ENCODE assay signal across 9 cellular contexts in genomic region chr1:226355679-226356583, GRCh38. TPM values are rescaled to one million over a fixed set of nuclear protein-coding genes. Genes with fewer than 3 reads are reported as not detected.
DNase-seq lines count a peak whose midpoint lies in the region; ATAC-seq and TF ChIP-seq lines count a peak whose summit lies in the region.
"Had no signal": no experiment of that assay in that cellular context is flagged by ENCODE, and none has a peak within 500 bp of the region (broad histone marks: within the 10 kb centered on the region; RNA-seq: fewer than 3 reads in every experiment).

No MANE protein-coding gene starts in this region.

- H3K27ac ChIP-seq in testis (peak overlapping the region in 1 of 2 donors; percentile 72), hepatocyte (no peak overlapping the region)

- H3K36me3 ChIP-seq in testis (ENCODE audit: low read depth, missing control alignments) (no peaks in the 10 kb centered on the region), hepatocyte (replicated peaks; ENCODE audit: insufficient read depth, low read depth) (no peaks in the 10 kb centered on the region)

- H3K9me2 ChIP-seq in hepatocyte (replicated peaks; ENCODE audit: insufficient read depth), result no peaks in the 10 kb centered on the region

- H3K4me3 ChIP-seq in testis (no peak overlapping the region), hepatocyte (no peak overlapping the region)

- H3K4me3 Mint-ChIP-seq in activated naive CD8-positive, alpha-beta T cell, result no peak overlapping the region
- H3K4me3 Mint-ChIP-seq in activated naive CD8-positive, alpha-beta T cell treated with anti-CD3 and anti-CD28 coated beads, Interleukin-2, amount 50 U/mL, for 24 hours, result no peak overlapping the region
- H3K4me3 Mint-ChIP-seq in endothelial cell (ENCODE audit: unreplicated experiment), result no peak overlapping the region
- no peak overlapping the region for H3K4me3 Mint-ChIP-seq in progenitor cell of endocrine pancreas (ENCODE audit: low read depth)

- no peak for ATAC-seq in activated naive CD8-positive, alpha-beta T cell treated with anti-CD3 and anti-CD28 coated beads, Interleukin-2, amount 50 U/mL, for 24 hours

- no peak for TF ChIP-seq CTCF in endothelial cell (IDR thresholded peaks at IDR 0.05; ENCODE audit: unreplicated experiment)
- no peak for TF ChIP-seq CTCF in testis (IDR thresholded peaks at IDR 0.05)
- no peak for TF ChIP-seq CTCF in hepatocyte (IDR thresholded peaks at IDR 0.05; ENCODE audit: poor library complexity)
- no peak for TF ChIP-seq CTCF in progenitor cell of endocrine pancreas (IDR thresholded peaks at IDR 0.05; ENCODE audit: unreplicated experiment)

- H3K79me2 ChIP-seq in hepatocyte, result no peaks in the 10 kb centered on the region

- no peak for TF ChIP-seq POLR2A in testis (IDR thresholded peaks at IDR 0.05)

- no peaks in the 10 kb centered on the region for H3K36me3 Mint-ChIP-seq in activated naive CD8-positive, alpha-beta T cell
- H3K36me3 Mint-ChIP-seq in activated naive CD8-positive, alpha-beta T cell treated with anti-CD3 and anti-CD28 coated beads, Interleukin-2, amount 50 U/mL, for 24 hours (ENCODE audit: low read depth), result peaks cover 19% of the 10 kb centered on the region
- H3K36me3 Mint-ChIP-seq in endothelial cell (ENCODE audit: low read depth, unreplicated experiment), result peaks cover 12% of the 10 kb centered on the region
- peaks cover 12% of the 10 kb centered on the region for H3K36me3 Mint-ChIP-seq in progenitor cell of endocrine pancreas (ENCODE audit: insufficient read depth)

- H3K4me2 ChIP-seq in hepatocyte, result no peak overlapping the region

- H4K20me1 ChIP-seq in hepatocyte (ENCODE audit: insufficient read depth, poor library complexity, severe bottlenecking), result no peaks in the 10 kb centered on the region

- WGBS in testis, 2 donors, result 66 to 67% methylated on average over 6 of the region's 6 CpGs
- 92% methylated on average over 6 of the region's 6 CpGs for WGBS in hepatocyte (ENCODE audit: low lambda C conversion rate, missing lambda C conversion rate)

- intact Hi-C loops in testis (cut with DNase I; ENCODE audit: low total_unique reads), result no loop called here

- peak overlapping the region; percentile 42 for H3K27ac Mint-ChIP-seq in activated naive CD8-positive, alpha-beta T cell
- H3K27ac Mint-ChIP-seq in activated naive CD8-positive, alpha-beta T cell treated with anti-CD3 and anti-CD28 coated beads, Interleukin-2, amount 50 U/mL, for 24 hours, result no peak overlapping the region
- peak overlapping the region; percentile 85 for H3K27ac Mint-ChIP-seq in endothelial cell (ENCODE audit: unreplicated experiment)
- no peak overlapping the region for H3K27ac Mint-ChIP-seq in progenitor cell of endocrine pancreas

- H3K27me3 Mint-ChIP-seq in activated naive CD8-positive, alpha-beta T cell, result no peaks in the 10 kb centered on the region
- H3K27me3 Mint-ChIP-seq in activated naive CD8-positive, alpha-beta T cell treated with anti-CD3 and anti-CD28 coated beads, Interleukin-2, amount 50 U/mL, for 24 hours, result no peaks in the 10 kb centered on the region
- H3K27me3 Mint-ChIP-seq in endothelial cell (ENCODE audit: unreplicated experiment), result no peaks in the 10 kb centered on the region
- H3K27me3 Mint-ChIP-seq in progenitor cell of endocrine pancreas, result no peaks in the 10 kb centered on the region

- H2AFZ ChIP-seq in hepatocyte, result no peak overlapping the region

- H3K27me3 ChIP-seq in testis (no peaks in the 10 kb centered on the region), hepatocyte (no peaks in the 10 kb centered on the region)

- H3K4me1 ChIP-seq in testis (peaks cover 7% of the 10 kb centered on the region), hepatocyte (ENCODE audit: insufficient read depth) (peaks cover under 1% of the 10 kb centered on the region)

- no peaks in the 10 kb centered on the region for H3K4me1 Mint-ChIP-seq in activated naive CD8-positive, alpha-beta T cell (ENCODE audit: low read depth)
- no peaks in the 10 kb centered on the region for H3K4me1 Mint-ChIP-seq in activated naive CD8-positive, alpha-beta T cell treated with anti-CD3 and anti-CD28 coated beads, Interleukin-2, amount 50 U/mL, for 24 hours
- peaks cover 18% of the 10 kb centered on the region for H3K4me1 Mint-ChIP-seq in endothelial cell (ENCODE audit: unreplicated experiment)
- no peaks in the 10 kb centered on the region for H3K4me1 Mint-ChIP-seq in progenitor cell of endocrine pancreas (ENCODE audit: low read depth)

- no peak for DNase-seq in activated naive CD8-positive, alpha-beta T cell treated with anti-CD3 and anti-CD28 coated beads, Interleukin-2, amount 50 U/mL, for 24 hours
- DNase-seq in NAMALWA (ENCODE audit: low spot score), result peak; percentile 86
- no peak for DNase-seq in endothelial cell (ENCODE audit: low spot score)
- peak; percentile 32 for DNase-seq in testis
- DNase-seq in hepatocyte (ENCODE audit: low spot score), result no peak
- no peak for DNase-seq in LoVo (ENCODE audit: low spot score)
- DNase-seq in progenitor cell of endocrine pancreas (ENCODE audit: low spot score, unreplicated experiment), result no peak
- DNase-seq: AML-193 had no signal

- H3K9me3 ChIP-seq in testis (no peaks in the 10 kb centered on the region), hepatocyte (ENCODE audit: low read depth) (no peaks in the 10 kb centered on the region)

- no peaks in the 10 kb centered on the region for H3K9me3 Mint-ChIP-seq in activated naive CD8-positive, alpha-beta T cell (ENCODE audit: low read depth)
- H3K9me3 Mint-ChIP-seq in activated naive CD8-positive, alpha-beta T cell treated with anti-CD3 and anti-CD28 coated beads, Interleukin-2, amount 50 U/mL, for 24 hours, result no peaks in the 10 kb centered on the region
- no peaks in the 10 kb centered on the region for H3K9me3 Mint-ChIP-seq in endothelial cell (ENCODE audit: unreplicated experiment)
- no peaks in the 10 kb centered on the region for H3K9me3 Mint-ChIP-seq in progenitor cell of endocrine pancreas (ENCODE audit: low read depth)

RNA-seq across cellular contexts. Expression of gene LIN9, which starts 47.0 kb away (rescaled TPM):
- total RNA-seq in endothelial cell (ENCODE audit: unreplicated experiment), result 4.6 TPM
- 10 to 100 TPM in 1 of 2 donors, 1 to 10 TPM in 1; 8.2 to 13.9 TPM for total RNA-seq in testis
- polyA plus RNA-seq in testis (ENCODE audit: insufficient read depth, low read depth, low replicate concordance), result 9.9 TPM
- 5.7 and 6.2 TPM in 2 replicates for total RNA-seq in hepatocyte
- 2.9 TPM in 2 replicates for polyA plus RNA-seq in hepatocyte
- 8.2 and 8.6 TPM in 2 replicates for total RNA-seq in progenitor cell of endocrine pancreas

RNA-seq across cellular contexts. Expression of gene PARP1, which starts 52.0 kb away (rescaled TPM):
- total RNA-seq in endothelial cell (ENCODE audit: unreplicated experiment) (131 TPM), testis (100 to 1,000 TPM; 199 to 224 TPM), hepatocyte (61.9 and 93.0 TPM in 2 replicates), progenitor cell of endocrine pancreas (153 and 159 TPM in 2 replicates)
- polyA plus RNA-seq in testis (ENCODE audit: insufficient read depth, low read depth, low replicate concordance) (109 TPM), hepatocyte (59.7 and 65.5 TPM in 2 replicates)

Comparison
In these comparisons a context has a peak if more than half of its experiments do, and no peak if none do; other contexts are left out.
1. H3K27ac Mint-ChIP-seq: peak in activated naive CD8-positive, alpha-beta T cell (single experiment) and endothelial cell (single experiment); none in activated naive CD8-positive, alpha-beta T cell treated with anti-CD3 and anti-CD28 coated beads, Interleukin-2, amount 50 U/mL, for 24 hours (single experiment) and progenitor cell of endocrine pancreas (single experiment).
2. DNase-seq: peak in NAMALWA (single experiment) and testis (single experiment); none in activated naive CD8-positive, alpha-beta T cell treated with anti-CD3 and anti-CD28 coated beads, Interleukin-2, amount 50 U/mL, for 24 hours (single experiment), endothelial cell (single experiment), hepatocyte (single experiment), LoVo (single experiment) and progenitor cell of endocrine pancreas (single experiment).